33 cellular contexts compared by ENCODE assay signal in genomic region chr1:147624011-147624410, GRCh38.
"Had no signal": no experiment of that assay in that cellular context is flagged by ENCODE, and none has a peak within 500 bp of the region (broad histone marks: within the 10 kb centered on the region; RNA-seq: fewer than 3 reads in every experiment).

No MANE protein-coding gene starts in this region.

- ATAC-seq: activated naive CD4-positive, alpha-beta T cell treated with anti-CD3 and anti-CD28 coated beads, Interleukin-2, amount 50 U/mL, for 72 hours; activated naive CD8-positive, alpha-beta T cell treated with anti-CD3 and anti-CD28 coated beads, Interleukin-2, amount 50 U/mL, for 24 hours; activated T-cell treated with anti-CD3 and anti-CD28 coated beads, Interleukin-2, amount 50 U/mL, for 4 hours; activated T-cell treated with anti-CD3 and anti-CD28 coated beads, Interleukin-2, amount 50 U/mL, for 72 hours; activated T-helper 17 cell treated with anti-CD3 and anti-CD28 coated beads, Interleukin-2, amount 50 U/mL, for 72 hours; body of pancreas had no signal

- H3K9me3 ChIP-seq: adrenal gland, ascending aorta, body of pancreas, breast epithelium had no signal

- DNase-seq: activated effector memory CD4-positive, alpha-beta T cell treated with anti-CD3 and anti-CD28 coated beads, Interleukin-2, amount 50 U/mL, for 16 hours; activated effector memory CD4-positive, alpha-beta T cell treated with Interleukin-2 at 50 U/mL for 16 hours; activated gamma-delta T cell; activated gamma-delta T cell treated with Interleukin-2 at 50 U/mL for 16 hours; activated naive CD4-positive, alpha-beta T cell; activated naive CD4-positive, alpha-beta T cell treated with anti-CD3 and anti-CD28 coated beads for 36 hours; activated naive CD4-positive, alpha-beta T cell treated with anti-CD3 and anti-CD28 coated beads, Interleukin-2, amount 10 ng/mL, durations not matched to agents 7 days and 5 days; activated naive CD4-positive, alpha-beta T cell treated with anti-CD3 and anti-CD28 coated beads, Interleukin-2, amount 50 U/mL, for 16 hours; activated naive CD4-positive, alpha-beta T cell treated with Interleukin-2 at 50 U/mL for 16 hours; activated naive CD8-positive, alpha-beta T cell treated with anti-CD3 and anti-CD28 coated beads for 36 hours; activated naive CD8-positive, alpha-beta T cell treated with anti-CD3 and anti-CD28 coated beads, Interleukin-2, amount 10 ng/mL, durations not matched to agents 7 days and 5 days; activated naive CD8-positive, alpha-beta T cell treated with anti-CD3 and anti-CD28 coated beads, Interleukin-2, amount 50 U/mL, for 24 hours; activated T-cell treated with anti-CD3 and anti-CD28 coated beads, Interleukin-2, amount 50 U/mL, for 1 hour; activated T-cell treated with anti-CD3 and anti-CD28 coated beads, Interleukin-2, amount 50 U/mL, for 24 hours; activated T-cell treated with anti-CD3 and anti-CD28 coated beads, Interleukin-2, amount 50 U/mL, for 4 hours; activated T-cell treated with anti-CD3 and anti-CD28 coated beads, Interleukin-2, amount 50 U/mL, for 48 hours; activated T-cell treated with anti-CD3 and anti-CD28 coated beads, Interleukin-2, amount 50 U/mL, for 72 hours; adrenal gland; amniotic stem cell; amygdala; anterior cingulate cortex; aorta; body of pancreas; brain microvascular endothelial cell; central memory CD4-positive, alpha-beta T cell; cerebellar nuclear complex had no signal

- H3K27me3 ChIP-seq: adrenal gland, ascending aorta, body of pancreas, brain microvascular endothelial cell, breast epithelium, cardiac muscle cell had no signal

- H3K4me3 ChIP-seq: adrenal gland, ascending aorta, body of pancreas, breast epithelium, cardiac muscle cell had no signal

- H3K4me1 ChIP-seq: ascending aorta, body of pancreas, breast epithelium had no signal

- FAIRE-seq: astrocyte, bronchial epithelial cell had no signal

- H3K36me3 ChIP-seq: breast epithelium had no signal

- H3K27ac ChIP-seq: adrenal gland, ascending aorta, body of pancreas, brain microvascular endothelial cell, breast epithelium, cardiac muscle cell had no signal
